In the genomic region with DNA sequence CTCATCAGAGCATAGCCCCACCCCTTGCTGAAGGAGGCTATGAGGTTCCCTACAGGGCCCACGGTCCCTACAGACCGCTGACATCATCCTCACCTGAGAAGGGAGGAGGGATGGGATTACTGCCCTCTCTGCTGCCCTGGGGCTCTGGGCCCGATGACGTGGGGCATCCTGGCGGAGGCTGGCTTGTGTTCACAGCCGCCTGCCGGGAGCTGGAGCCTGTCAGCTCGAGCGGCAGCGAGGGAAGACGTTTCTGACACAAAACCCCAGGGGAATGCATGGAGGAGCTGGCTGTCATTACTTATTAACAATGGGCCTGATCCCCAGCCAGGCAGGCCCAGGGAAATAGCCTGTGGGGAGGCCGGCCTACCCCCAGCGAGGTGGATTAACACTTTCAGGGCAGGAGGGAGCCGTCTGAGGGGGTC, we compare ENCODE assay signal across 1 cellular context.
A peak's percentile ranks its signal among the peaks of the same experiment; 100 is the strongest.
TF ChIP-seq lines count a peak whose summit lies in the region.

No MANE protein-coding gene starts in this region.

TF ChIP-seq in K562, 482 proteins besides CTCF, POLR2A, EP300 and RAD21 (continued from another document):
- TF ChIP-seq, protein P1, sequence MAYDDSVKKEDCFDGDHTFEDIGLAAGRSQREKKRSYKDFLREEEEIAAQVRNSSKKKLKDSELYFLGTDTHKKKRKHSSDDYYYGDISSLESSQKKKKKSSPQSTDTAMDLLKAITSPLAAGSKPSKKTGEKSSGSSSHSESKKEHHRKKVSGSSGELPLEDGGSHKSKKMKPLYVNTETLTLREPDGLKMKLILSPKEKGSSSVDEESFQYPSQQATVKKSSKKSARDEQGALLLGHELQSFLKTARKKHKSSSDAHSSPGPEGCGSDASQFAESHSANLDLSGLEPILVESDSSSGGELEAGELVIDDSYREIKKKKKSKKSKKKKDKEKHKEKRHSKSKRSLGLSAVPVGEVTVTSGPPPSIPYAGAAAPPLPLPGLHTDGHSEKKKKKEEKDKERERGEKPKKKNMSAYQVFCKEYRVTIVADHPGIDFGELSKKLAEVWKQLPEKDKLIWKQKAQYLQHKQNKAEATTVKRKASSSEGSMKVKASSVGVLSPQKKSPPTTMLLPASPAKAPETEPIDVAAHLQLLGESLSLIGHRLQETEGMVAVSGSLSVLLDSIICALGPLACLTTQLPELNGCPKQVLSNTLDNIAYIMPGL (CRISPR knock-in tag; IDR thresholded peaks at IDR 0.05): no peak
- TF ChIP-seq MAFF (IDR thresholded peaks at IDR 0.05; ENCODE audit: low read length) (no peak), XRCC5 (IDR thresholded peaks at IDR 0.05; ENCODE audit: low read depth, low read length) (no peak), ZFPM2 (CRISPR knock-in tag; IDR thresholded peaks at IDR 0.05) (no peak), ZNF766 (CRISPR knock-in tag; conservative IDR thresholded peaks at IDR 0.05) (no peak), HDGF (IDR thresholded peaks at IDR 0.05) (no peak)
- TF ChIP-seq, protein P2, sequence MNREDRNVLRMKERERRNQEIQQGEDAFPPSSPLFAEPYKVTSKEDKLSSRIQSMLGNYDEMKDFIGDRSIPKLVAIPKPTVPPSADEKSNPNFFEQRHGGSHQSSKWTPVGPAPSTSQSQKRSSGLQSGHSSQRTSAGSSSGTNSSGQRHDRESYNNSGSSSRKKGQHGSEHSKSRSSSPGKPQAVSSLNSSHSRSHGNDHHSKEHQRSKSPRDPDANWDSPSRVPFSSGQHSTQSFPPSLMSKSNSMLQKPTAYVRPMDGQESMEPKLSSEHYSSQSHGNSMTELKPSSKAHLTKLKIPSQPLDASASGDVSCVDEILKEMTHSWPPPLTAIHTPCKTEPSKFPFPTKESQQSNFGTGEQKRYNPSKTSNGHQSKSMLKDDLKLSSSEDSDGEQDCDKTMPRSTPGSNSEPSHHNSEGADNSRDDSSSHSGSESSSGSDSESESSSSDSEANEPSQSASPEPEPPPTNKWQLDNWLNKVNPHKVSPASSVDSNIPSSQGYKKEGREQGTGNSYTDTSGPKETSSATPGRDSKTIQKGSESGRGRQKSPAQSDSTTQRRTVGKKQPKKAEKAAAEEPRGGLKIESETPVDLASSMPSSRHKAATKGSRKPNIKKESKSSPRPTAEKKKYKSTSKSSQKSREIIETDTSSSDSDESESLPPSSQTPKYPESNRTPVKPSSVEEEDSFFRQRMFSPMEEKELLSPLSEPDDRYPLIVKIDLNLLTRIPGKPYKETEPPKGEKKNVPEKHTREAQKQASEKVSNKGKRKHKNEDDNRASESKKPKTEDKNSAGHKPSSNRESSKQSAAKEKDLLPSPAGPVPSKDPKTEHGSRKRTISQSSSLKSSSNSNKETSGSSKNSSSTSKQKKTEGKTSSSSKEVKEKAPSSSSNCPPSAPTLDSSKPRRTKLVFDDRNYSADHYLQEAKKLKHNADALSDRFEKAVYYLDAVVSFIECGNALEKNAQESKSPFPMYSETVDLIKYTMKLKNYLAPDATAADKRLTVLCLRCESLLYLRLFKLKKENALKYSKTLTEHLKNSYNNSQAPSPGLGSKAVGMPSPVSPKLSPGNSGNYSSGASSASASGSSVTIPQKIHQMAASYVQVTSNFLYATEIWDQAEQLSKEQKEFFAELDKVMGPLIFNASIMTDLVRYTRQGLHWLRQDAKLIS (CRISPR knock-in tag; IDR thresholded peaks at IDR 0.05): no peak
- TF ChIP-seq, protein P3, sequence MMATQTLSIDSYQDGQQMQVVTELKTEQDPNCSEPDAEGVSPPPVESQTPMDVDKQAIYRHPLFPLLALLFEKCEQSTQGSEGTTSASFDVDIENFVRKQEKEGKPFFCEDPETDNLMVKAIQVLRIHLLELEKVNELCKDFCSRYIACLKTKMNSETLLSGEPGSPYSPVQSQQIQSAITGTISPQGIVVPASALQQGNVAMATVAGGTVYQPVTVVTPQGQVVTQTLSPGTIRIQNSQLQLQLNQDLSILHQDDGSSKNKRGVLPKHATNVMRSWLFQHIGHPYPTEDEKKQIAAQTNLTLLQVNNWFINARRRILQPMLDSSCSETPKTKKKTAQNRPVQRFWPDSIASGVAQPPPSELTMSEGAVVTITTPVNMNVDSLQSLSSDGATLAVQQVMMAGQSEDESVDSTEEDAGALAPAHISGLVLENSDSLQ (IDR thresholded peaks at IDR 0.05): peak; percentile 64
